Comparison of ENCODE assay signal across 23 cellular contexts in genomic region chr12:127480775-127481314, GRCh38.
DNase-seq lines count a peak whose midpoint lies in the region; ATAC-seq and FAIRE-seq lines count a peak whose summit lies in the region.
"Had no signal": no experiment of that assay in that cellular context is flagged by ENCODE, and none has a peak within 500 bp of the region (broad histone marks: within the 10 kb centered on the region; RNA-seq: fewer than 3 reads in every experiment).

No MANE protein-coding gene starts in this region.

- H3K4me1 Mint-ChIP-seq in stimulated activated naive CD8-positive, alpha-beta T cell treated with anti-CD3 and anti-CD28 coated beads, Interleukin-15, amount 100 ng/mL, for 72 hours, result no peaks in the 10 kb centered on the region
- H3K4me1 Mint-ChIP-seq in CD4-positive, alpha-beta memory T cell, result no peaks in the 10 kb centered on the region
- H3K4me1 Mint-ChIP-seq: GM23338 had no signal

- no peak overlapping the region for H3K4me3 Mint-ChIP-seq in stimulated activated naive CD8-positive, alpha-beta T cell treated with anti-CD3 and anti-CD28 coated beads, Interleukin-15, amount 100 ng/mL, for 72 hours
- no peak overlapping the region for H3K4me3 Mint-ChIP-seq in CD4-positive, alpha-beta memory T cell
- H3K4me3 Mint-ChIP-seq: CD4-positive, alpha-beta T cell; GM23338 had no signal

- no peak for DNase-seq in stimulated activated naive CD8-positive, alpha-beta T cell treated with anti-CD3 and anti-CD28 coated beads, Interleukin-15, amount 100 ng/mL, for 72 hours
- no peak for DNase-seq in stimulated activated naive CD8-positive, alpha-beta T cell treated with anti-CD3 and anti-CD28 coated beads, Interleukin-15, Interleukin-2, amounts not matched to agents 100 U/mL and 50 U/mL, for 24 hours
- DNase-seq in ELF-1 (ENCODE audit: low read depth, low spot score) (peak; percentile 5), small intestine (peak; percentile 21), NCI-H146 treated with DMSO at 0.1 percent for 48 hours (lab: John Stamatoyannopoulos, UW; ENCODE audit: unreplicated experiment) (no peak)
- no peak for DNase-seq in CD4-positive, alpha-beta memory T cell
- DNase-seq: ACHN; CD4-positive, alpha-beta T cell; HCEC 1CT; KG1; NCI-H1417; NCI-H187; NCI-H446 treated with DMSO at 0.1 percent for 48 hours; NCI-H526 treated with DMSO at 0.1 percent for 48 hours; PC-3; RPMI8226; SHP77 treated with DMSO at 0.1 percent for 48 hours; SK-N-SH had no signal

- CTCF ChIA-PET in CD4-positive, alpha-beta memory T cell (lab: Charles Lee; ENCODE audit: partially characterized antibody), result no interaction called here

- no peak overlapping the region for H3K27ac Mint-ChIP-seq in stimulated activated naive CD8-positive, alpha-beta T cell treated with anti-CD3 and anti-CD28 coated beads, Interleukin-15, amount 100 ng/mL, for 72 hours
- no peak overlapping the region for H3K27ac Mint-ChIP-seq in CD4-positive, alpha-beta memory T cell
- H3K27ac Mint-ChIP-seq: CD4-positive, alpha-beta T cell; GM23338 had no signal

- no peaks in the 10 kb centered on the region for H3K36me3 ChIP-seq in small intestine (ENCODE audit: control insufficient read depth in 2 of 2, insufficient read depth in 2 of 2, low read length in 2 of 2)
- H3K36me3 ChIP-seq in CD4-positive, alpha-beta memory T cell (ENCODE audit: insufficient read depth, low read length), result no peaks in the 10 kb centered on the region
- H3K36me3 ChIP-seq: BLaER1 had no signal

- peak; percentile 18 for ATAC-seq in stimulated activated naive CD8-positive, alpha-beta T cell treated with anti-CD3 and anti-CD28 coated beads, Interleukin-15, amount 100 ng/mL, for 72 hours
- ATAC-seq in stimulated activated naive CD8-positive, alpha-beta T cell treated with anti-CD3 and anti-CD28 coated beads, Interleukin-15, Interleukin-2, amounts not matched to agents 100 U/mL and 50 U/mL, for 24 hours, result no peak
- no peak for ATAC-seq in GM21360 (IDR thresholded peaks at IDR 0.05; ENCODE audit: unreplicated experiment)
- ATAC-seq: GM12878, GM23338, PC-3 had no signal

- 52 to 72% (median 53%) methylated on average over 5 of the region's 5 CpGs for WGBS in small intestine, 3 donors

- H3K27ac ChIP-seq in small intestine (ENCODE audit: low read depth in 1 of 2, low read length in 1 of 2), result no peak overlapping the region
- no peak overlapping the region for H3K27ac ChIP-seq in CD4-positive, alpha-beta memory T cell (ENCODE audit: low read depth, low read length)
- H3K27ac ChIP-seq: BLaER1 had no signal

- H3K9me3 ChIP-seq in small intestine (ENCODE audit: control insufficient read depth, low read depth), result peaks cover 3% of the 10 kb centered on the region
- no peaks in the 10 kb centered on the region for H3K9me3 ChIP-seq in CD4-positive, alpha-beta memory T cell (ENCODE audit: control insufficient read depth in 1 of 2, low read length in 2 of 2)
- H3K9me3 ChIP-seq: BLaER1, SK-N-SH had no signal

- peak; percentile 100 for FAIRE-seq in endometrium (lab: Jason Lieb, UNC)
- peak; percentile 100 for FAIRE-seq in small intestine (lab: Jason Lieb, UNC)
- FAIRE-seq: GM12878 had no signal

- intact Hi-C loops in CD4-positive, alpha-beta memory T cell (cut with micrococcal nuclease), result no loop called here

- no peaks in the 10 kb centered on the region for H3K27me3 ChIP-seq in small intestine (ENCODE audit: control insufficient read depth in 2 of 2, insufficient read depth in 2 of 2, low read length in 2 of 2)
- H3K27me3 ChIP-seq in CD4-positive, alpha-beta memory T cell (ENCODE audit: insufficient read depth, low read length), result no peaks in the 10 kb centered on the region
- H3K27me3 ChIP-seq: BLaER1 had no signal

- H3K4me1 ChIP-seq in small intestine (ENCODE audit: control insufficient read depth in 2 of 2, insufficient read depth in 1 of 2, low read depth in 1 of 2, low read length in 1 of 2), result no peaks in the 10 kb centered on the region
- no peaks in the 10 kb centered on the region for H3K4me1 ChIP-seq in CD4-positive, alpha-beta memory T cell (ENCODE audit: insufficient read depth, low read length)
- H3K4me1 ChIP-seq: BLaER1 had no signal

- POLR2A ChIA-PET in CD4-positive, alpha-beta memory T cell (lab: Charles Lee; ENCODE audit: partially characterized antibody), result no interaction called here

- H3K4me3 ChIP-seq in small intestine (ENCODE audit: low read depth in 1 of 2, low read length in 2 of 2), result no peak overlapping the region
- H3K4me3 ChIP-seq in CD4-positive, alpha-beta memory T cell (ENCODE audit: low read length in 2 of 2), result no peak overlapping the region
- H3K4me3 ChIP-seq: BLaER1, GM12878, GM23338 had no signal

- no peaks in the 10 kb centered on the region for H3K36me3 Mint-ChIP-seq in CD4-positive, alpha-beta memory T cell

- H3K9me3 Mint-ChIP-seq in stimulated activated naive CD8-positive, alpha-beta T cell treated with anti-CD3 and anti-CD28 coated beads, Interleukin-15, amount 100 ng/mL, for 72 hours, result peaks cover 11 to 18% of the 10 kb centered on the region in 2 donors
- peaks cover 0 to 4% (median 1%) of the 10 kb centered on the region in 8 donors for H3K9me3 Mint-ChIP-seq in CD4-positive, alpha-beta memory T cell
- H3K9me3 Mint-ChIP-seq: CD4-positive, alpha-beta T cell had no signal

- no peaks in the 10 kb centered on the region for H3K27me3 Mint-ChIP-seq in stimulated activated naive CD8-positive, alpha-beta T cell treated with anti-CD3 and anti-CD28 coated beads, Interleukin-15, amount 100 ng/mL, for 72 hours
- no peaks in the 10 kb centered on the region for H3K27me3 Mint-ChIP-seq in CD4-positive, alpha-beta memory T cell
- H3K27me3 Mint-ChIP-seq: CD4-positive, alpha-beta T cell had no signal

Comparison
In these comparisons a context has a peak if more than half of its experiments do, and no peak if none do; other contexts are left out.
1. DNase-seq: peak in ELF-1 (single experiment) and small intestine (single experiment); none in stimulated activated naive CD8-positive, alpha-beta T cell treated with anti-CD3 and anti-CD28 coated beads, Interleukin-15, amount 100 ng/mL, for 72 hours (0 of 2), stimulated activated naive CD8-positive, alpha-beta T cell treated with anti-CD3 and anti-CD28 coated beads, Interleukin-15, Interleukin-2, amounts not matched to agents 100 U/mL and 50 U/mL, for 24 hours (single experiment), CD4-positive, alpha-beta memory T cell (0 of 5) and NCI-H146 treated with DMSO at 0.1 percent for 48 hours (single experiment).